ENCODE assay signal across 11 cellular contexts in the genomic region with DNA sequence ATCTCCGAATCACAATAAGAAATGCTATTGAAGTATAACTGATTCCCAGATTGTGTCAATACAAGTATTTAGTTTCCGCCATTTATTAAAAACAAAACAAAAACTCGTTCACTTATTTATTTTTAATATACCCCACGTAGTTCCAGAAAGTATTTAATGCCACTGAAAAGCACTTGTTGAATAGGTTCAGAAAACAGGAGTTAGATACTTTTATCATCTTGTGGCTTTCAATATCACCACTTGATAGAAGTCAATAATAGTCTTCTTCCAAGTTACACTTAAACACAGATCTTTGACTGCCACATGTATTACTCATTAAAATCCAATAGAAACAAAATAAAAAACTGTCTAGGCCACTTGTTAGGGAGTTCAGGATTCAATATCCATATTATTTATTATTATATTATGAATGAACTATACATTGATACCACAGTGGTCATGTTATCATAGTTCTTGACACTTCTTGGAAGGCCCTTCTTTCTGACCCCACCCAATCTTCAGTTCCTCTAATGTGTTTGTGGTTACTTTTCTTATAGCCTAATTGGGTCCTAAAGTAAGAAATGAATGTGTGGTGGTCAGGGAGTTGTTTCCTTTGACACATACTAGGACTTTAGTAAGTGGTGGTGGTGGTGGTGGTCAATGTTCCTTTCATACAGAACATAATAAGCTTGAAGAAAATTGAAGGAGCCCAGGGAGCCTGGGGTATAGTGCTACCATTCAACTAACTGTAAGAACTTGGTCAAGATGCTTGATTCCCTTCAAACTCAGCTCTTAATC.
DNase-seq lines count a peak whose midpoint lies in the region; ATAC-seq lines count a peak whose summit lies in the region.
"Had no signal": no experiment of that assay in that cellular context is flagged by ENCODE, and none has a peak within 500 bp of the region (broad histone marks: within the 10 kb centered on the region; RNA-seq: fewer than 3 reads in every experiment).

No MANE protein-coding gene starts in this region.

- H3K9me3 Mint-ChIP-seq in stimulated activated memory B cell treated with anti-CD40 and anti-IgM and Interleukin-4, amounts not matched to agents 10 μg/mL and 1 μg/mL and 100 μg/mL, for 72 hours, result peaks cover 3% of the 10 kb centered on the region
- H3K9me3 Mint-ChIP-seq in activated CD4-positive, alpha-beta T cell treated with anti-CD3 and anti-CD28 coated beads for 36 hours (ENCODE audit: low read depth), result peaks cover 5% of the 10 kb centered on the region

- no peak overlapping the region for H3K4me3 Mint-ChIP-seq in stimulated activated memory B cell treated with anti-CD40 and anti-IgM and Interleukin-4, amounts not matched to agents 10 μg/mL and 1 μg/mL and 100 μg/mL, for 72 hours
- no peak overlapping the region for H3K4me3 Mint-ChIP-seq in activated CD4-positive, alpha-beta T cell treated with anti-CD3 and anti-CD28 coated beads for 36 hours
- H3K4me3 Mint-ChIP-seq: activated naive CD4-positive, alpha-beta T cell treated with anti-CD3 and anti-CD28 coated beads, Interleukin-2, amount 10 ng/mL, durations not matched to agents 7 days and 5 days had no signal

- H3K36me3 Mint-ChIP-seq in stimulated activated memory B cell treated with anti-CD40 and anti-IgM and Interleukin-4, amounts not matched to agents 10 μg/mL and 1 μg/mL and 100 μg/mL, for 72 hours, result no peaks in the 10 kb centered on the region
- H3K36me3 Mint-ChIP-seq in activated CD4-positive, alpha-beta T cell treated with anti-CD3 and anti-CD28 coated beads for 36 hours (ENCODE audit: low read depth), result peaks cover 5% of the 10 kb centered on the region

- peaks cover 20% of the 10 kb centered on the region for H3K4me1 Mint-ChIP-seq in stimulated activated memory B cell treated with anti-CD40 and anti-IgM and Interleukin-4, amounts not matched to agents 10 μg/mL and 1 μg/mL and 100 μg/mL, for 72 hours
- H3K4me1 Mint-ChIP-seq in activated CD4-positive, alpha-beta T cell treated with anti-CD3 and anti-CD28 coated beads for 36 hours, result peaks cover 14% of the 10 kb centered on the region

- POLR2A ChIA-PET in activated CD4-positive, alpha-beta T cell treated with anti-CD3 and anti-CD28 coated beads for 36 hours (lab: Charles Lee), result no interaction called here

- H3K27ac Mint-ChIP-seq in stimulated activated memory B cell treated with anti-CD40 and anti-IgM and Interleukin-4, amounts not matched to agents 10 μg/mL and 1 μg/mL and 100 μg/mL, for 72 hours, result no peak overlapping the region
- H3K27ac Mint-ChIP-seq in activated CD4-positive, alpha-beta T cell treated with anti-CD3 and anti-CD28 coated beads for 36 hours, result no peak overlapping the region
- H3K27ac Mint-ChIP-seq: activated naive CD4-positive, alpha-beta T cell treated with anti-CD3 and anti-CD28 coated beads, Interleukin-2, amount 10 ng/mL, durations not matched to agents 7 days and 5 days had no signal

- DNase-seq in SIG-M5 treated with dmso at 0.1 percent for 504 hours (lab: John Stamatoyannopoulos, UW; ENCODE audit: unreplicated experiment) (peak; percentile 5), SIG-M5 (lab: John Stamatoyannopoulos, UW) (no peak), globus pallidus (ENCODE audit: low spot score) (no peak)
- no peak for DNase-seq in activated CD4-positive, CD25-positive, alpha-beta regulatory T cell (lab: John Stamatoyannopoulos, UW)
- DNase-seq in activated CD4-positive, alpha-beta T cell treated with anti-CD3 and anti-CD28 coated beads for 36 hours, result no peak
- DNase-seq: activated naive CD4-positive, alpha-beta T cell treated with anti-CD3 and anti-CD28 coated beads, Interleukin-2, amount 10 ng/mL, durations not matched to agents 7 days and 5 days; occipital lobe; T-helper 9 cell had no signal

- peak; percentile 97 for ATAC-seq in HG02610 (IDR thresholded peaks at IDR 0.05; ENCODE audit: unreplicated experiment)
- ATAC-seq in HG03460 (IDR thresholded peaks at IDR 0.05; ENCODE audit: unreplicated experiment), result peak; percentile 99
- ATAC-seq in stimulated activated memory B cell treated with anti-CD40 and anti-IgM and Interleukin-4, amounts not matched to agents 10 μg/mL and 1 μg/mL and 100 μg/mL, for 72 hours, result peak; percentile 94
- ATAC-seq in activated CD4-positive, alpha-beta T cell treated with anti-CD3 and anti-CD28 coated beads for 36 hours, result no peak

- H3K27me3 Mint-ChIP-seq in stimulated activated memory B cell treated with anti-CD40 and anti-IgM and Interleukin-4, amounts not matched to agents 10 μg/mL and 1 μg/mL and 100 μg/mL, for 72 hours, result no peaks in the 10 kb centered on the region
- H3K27me3 Mint-ChIP-seq in activated CD4-positive, alpha-beta T cell treated with anti-CD3 and anti-CD28 coated beads for 36 hours, result no peaks in the 10 kb centered on the region
- H3K27me3 Mint-ChIP-seq: activated naive CD4-positive, alpha-beta T cell treated with anti-CD3 and anti-CD28 coated beads, Interleukin-2, amount 10 ng/mL, durations not matched to agents 7 days and 5 days had no signal

- intact Hi-C loops in activated CD4-positive, alpha-beta T cell treated with anti-CD3 and anti-CD28 coated beads for 36 hours (cut with DNase I, micrococcal nuclease), result no loop called here

- CTCF ChIA-PET in activated CD4-positive, alpha-beta T cell treated with anti-CD3 and anti-CD28 coated beads for 36 hours (lab: Charles Lee), result no interaction called here
